Comparison of ENCODE assay signal across 20 cellular contexts in genomic region chr16:26614102-26614864, GRCh38.
DNase-seq lines count a peak whose midpoint lies in the region; ATAC-seq and TF ChIP-seq lines count a peak whose summit lies in the region.
"Had no signal": no experiment of that assay in that cellular context is flagged by ENCODE, and none has a peak within 500 bp of the region (broad histone marks: within the 10 kb centered on the region; RNA-seq: fewer than 3 reads in every experiment).

No MANE protein-coding gene starts in this region.

- peaks cover 28% of the 10 kb centered on the region for H3K4me1 Mint-ChIP-seq in activated T-helper 2 cell treated with anti-CD3 and anti-CD28 coated beads, Interferon-gamma antibody, Interleukin-2, Interleukin-4, amounts not matched to agents 10 μg/mL and 5 μg/mL and 100 μg/mL, durations not matched to agents 14 hours and 24 hours and 36 hours (ENCODE audit: low read depth)
- no peaks in the 10 kb centered on the region for H3K4me1 Mint-ChIP-seq in osteocyte (ENCODE audit: unreplicated experiment)
- H3K4me1 Mint-ChIP-seq: naive B cell had no signal

- TF ChIP-seq CTCF in osteocyte (IDR thresholded peaks at IDR 0.05) (no peak), body of pancreas (IDR thresholded peaks at IDR 0.05) (no peak)

- peak overlapping the region; percentile 85 for H3K27ac Mint-ChIP-seq in activated T-helper 2 cell treated with anti-CD3 and anti-CD28 coated beads, Interferon-gamma antibody, Interleukin-2, Interleukin-4, amounts not matched to agents 10 μg/mL and 5 μg/mL and 100 μg/mL, durations not matched to agents 14 hours and 24 hours and 36 hours
- no peak overlapping the region for H3K27ac Mint-ChIP-seq in osteocyte (ENCODE audit: unreplicated experiment)

- H3K9me3 Mint-ChIP-seq in activated T-helper 2 cell treated with anti-CD3 and anti-CD28 coated beads, Interferon-gamma antibody, Interleukin-2, Interleukin-4, amounts not matched to agents 10 μg/mL and 5 μg/mL and 100 μg/mL, durations not matched to agents 14 hours and 24 hours and 36 hours: peaks cover 24% of the 10 kb centered on the region
- H3K9me3 Mint-ChIP-seq in osteocyte (ENCODE audit: unreplicated experiment): peaks cover 26% of the 10 kb centered on the region

- intact Hi-C loops in activated T-helper 2 cell treated with anti-CD3 and anti-CD28 coated beads, Interferon-gamma antibody, Interleukin-2, Interleukin-4, amounts not matched to agents 10 μg/mL and 5 μg/mL and 100 μg/mL, durations not matched to agents 14 hours and 24 hours and 36 hours (cut with micrococcal nuclease): no loop called here
- intact Hi-C loops in body of pancreas (cut with DNase I): no loop called here

- peaks cover 6% of the 10 kb centered on the region for H3K27me3 Mint-ChIP-seq in activated T-helper 2 cell treated with anti-CD3 and anti-CD28 coated beads, Interferon-gamma antibody, Interleukin-2, Interleukin-4, amounts not matched to agents 10 μg/mL and 5 μg/mL and 100 μg/mL, durations not matched to agents 14 hours and 24 hours and 36 hours (ENCODE audit: low read depth)
- H3K27me3 Mint-ChIP-seq in osteocyte (ENCODE audit: unreplicated experiment): no peaks in the 10 kb centered on the region

- 37 to 43% methylated on average over 11 of the region's 11 CpGs for WGBS in body of pancreas, 2 donors

- H3K4me1 ChIP-seq in body of pancreas: no peaks in the 10 kb centered on the region
- H3K4me1 ChIP-seq: prostate gland had no signal

- DNase-seq in SHP77 (lab: John Stamatoyannopoulos, UW) (peak; percentile 27 to 52), SHP77 treated with DMSO at 0.1 percent for 48 hours (lab: John Stamatoyannopoulos, UW) (no peak), osteocyte (ENCODE audit: extremely low spot score, unreplicated experiment) (peak; percentile 48), body of pancreas (no peak)
- no peak for DNase-seq in activated T-helper 2 cell treated with anti-CD3 and anti-CD28 coated beads, Interferon-gamma antibody, Interleukin-2, Interleukin-4, amounts not matched to agents 10 μg/mL and 5 μg/mL and 100 μg/mL, durations not matched to agents 14 hours and 24 hours and 36 hours (ENCODE audit: low spot score)
- DNase-seq: 8988T; activated CD4-positive, alpha-beta T cell treated with anti-CD3 and anti-CD28 coated beads, Interleukin-2, amount 50 U/mL, for 4 hours; DMS153; islet precursor cell; naive B cell; NCI-H1092 treated with DMSO at 0.1 percent for 48 hours; NCI-H2081 treated with DMSO at 0.1 percent for 48 hours; NCI-H524 treated with DMSO at 0.1 percent for 48 hours; OCI-M1; stimulated activated CD8-positive, alpha-beta memory T cell treated with anti-CD3 and anti-CD28 coated beads, Interleukin-4, amount 100 ng/mL, for 48 hours had no signal

- no peaks in the 10 kb centered on the region for H3K27me3 ChIP-seq in body of pancreas
- H3K27me3 ChIP-seq: hepatocyte had no signal

- H3K36me3 ChIP-seq in KOPT-K1 (ENCODE audit: insufficient read depth, low read length) (no peaks in the 10 kb centered on the region), body of pancreas (replicated peaks in 1 of 2; ENCODE audit: insufficient read depth in 1 of 2, low read depth in 2 of 2) (no peaks in the 10 kb centered on the region)
- H3K36me3 ChIP-seq: prostate gland had no signal

- peaks cover 21% of the 10 kb centered on the region for H3K36me3 Mint-ChIP-seq in activated T-helper 2 cell treated with anti-CD3 and anti-CD28 coated beads, Interferon-gamma antibody, Interleukin-2, Interleukin-4, amounts not matched to agents 10 μg/mL and 5 μg/mL and 100 μg/mL, durations not matched to agents 14 hours and 24 hours and 36 hours (ENCODE audit: low read depth)
- H3K36me3 Mint-ChIP-seq in osteocyte (ENCODE audit: unreplicated experiment): no peaks in the 10 kb centered on the region
- H3K36me3 Mint-ChIP-seq: naive B cell had no signal

- no peak for TF ChIP-seq POLR2A in body of pancreas (IDR thresholded peaks at IDR 0.05)

- H3K27ac ChIP-seq in KOPT-K1 (ENCODE audit: low read depth, low read length, poor library complexity, severe bottlenecking) (peak overlapping the region; percentile 94), body of pancreas (no peak overlapping the region)
- H3K27ac ChIP-seq: hepatocyte, prostate gland had no signal

- ATAC-seq in HG02678 (IDR thresholded peaks at IDR 0.05; ENCODE audit: unreplicated experiment) (no peak), GM19035 (IDR thresholded peaks at IDR 0.05; ENCODE audit: unreplicated experiment) (no peak), body of pancreas (no peak)

- H3K9me3 ChIP-seq in KOPT-K1 (ENCODE audit: insufficient read depth, low read length, poor library complexity, severe bottlenecking) (peaks cover 6% of the 10 kb centered on the region), body of pancreas (no peaks in the 10 kb centered on the region)
- H3K9me3 ChIP-seq: prostate gland had no signal

- H3K4me3 ChIP-seq in body of pancreas: no peak overlapping the region
- H3K4me3 ChIP-seq: hepatocyte, prostate gland had no signal

- peak overlapping the region; percentile 70 for H3K4me3 Mint-ChIP-seq in activated T-helper 2 cell treated with anti-CD3 and anti-CD28 coated beads, Interferon-gamma antibody, Interleukin-2, Interleukin-4, amounts not matched to agents 10 μg/mL and 5 μg/mL and 100 μg/mL, durations not matched to agents 14 hours and 24 hours and 36 hours (ENCODE audit: low read depth)
- no peak overlapping the region for H3K4me3 Mint-ChIP-seq in osteocyte (ENCODE audit: unreplicated experiment)

Comparison
In these comparisons a context has a peak if more than half of its experiments do, and no peak if none do; other contexts are left out.
1. DNase-seq: peak in SHP77 (2 of 2) and osteocyte (single experiment); none in SHP77 treated with DMSO at 0.1 percent for 48 hours (single experiment), activated T-helper 2 cell treated with anti-CD3 and anti-CD28 coated beads, Interferon-gamma antibody, Interleukin-2, Interleukin-4, amounts not matched to agents 10 μg/mL and 5 μg/mL and 100 μg/mL, durations not matched to agents 14 hours and 24 hours and 36 hours (single experiment) and body of pancreas (0 of 4).